In genomic region chr17:68511254-68511670, GRCh38 we compare ENCODE assay signal across 8 cellular contexts. TPM values are rescaled to one million over a fixed set of nuclear protein-coding genes. Genes with fewer than 3 reads are reported as not detected.
A peak's percentile ranks its signal among the peaks of the same experiment; 100 is the strongest.
DNase-seq lines count a peak whose midpoint lies in the region; ATAC-seq and TF ChIP-seq lines count a peak whose summit lies in the region.

No MANE protein-coding gene starts in this region.

- H3K4me3 ChIP-seq in GM12865 (ENCODE audit: low read depth, low read length) = peak overlapping the region; percentile 94
- peak overlapping the region; percentile 93 for H3K4me3 ChIP-seq in NT2/D1 (ENCODE audit: insufficient read length, low read depth)
- H3K4me3 ChIP-seq in neural cell (ENCODE audit: low read length) = peak overlapping the region; percentile 93

- no peak for TF ChIP-seq CTCF in GM12865 (IDR thresholded peaks at IDR 0.05; ENCODE audit: insufficient read depth, low read depth, low read length, missing control alignments)
- peak; percentile 45 for TF ChIP-seq CTCF in neural cell (IDR thresholded peaks at IDR 0.05; ENCODE audit: poor library complexity, severe bottlenecking)

- H3K36me3 ChIP-seq in NT2/D1 (ENCODE audit: insufficient read depth, insufficient read length, low read length) = peaks cover 17% of the 10 kb centered on the region
- H3K36me3 ChIP-seq in neural cell (ENCODE audit: insufficient read depth, low read length) = no peaks in the 10 kb centered on the region

- H4K20me1 ChIP-seq in neural cell (ENCODE audit: insufficient read depth) = peaks cover 18% of the 10 kb centered on the region

- no peak for ATAC-seq in HG03571 (IDR thresholded peaks at IDR 0.05; ENCODE audit: unreplicated experiment)
- no peak for ATAC-seq in HG03457 (IDR thresholded peaks at IDR 0.05; ENCODE audit: unreplicated experiment)

- peak overlapping the region; percentile 100 for H3K27ac ChIP-seq in neural cell (ENCODE audit: low read length)

- H3K9me3 ChIP-seq in NT2/D1 (ENCODE audit: insufficient read depth, low read length) (peaks cover 15% of the 10 kb centered on the region), neural cell (ENCODE audit: low read length) (no peaks in the 10 kb centered on the region)

- peak overlapping the region; percentile 87 for H3K4me2 ChIP-seq in neural cell (ENCODE audit: low read length)

- DNase-seq in GM12865 (ENCODE audit: low read depth) (no peak), NT2/D1 (ENCODE audit: low read depth, low spot score) (no peak), LoVo (ENCODE audit: low spot score) (no peak), NCI-H1436 treated with DMSO at 0.1 percent for 48 hours (lab: John Stamatoyannopoulos, UW) (no peak)
- peak; percentile 7 for DNase-seq in effector CD4-positive, alpha-beta T cell

- H3K79me2 ChIP-seq in neural cell (replicated peaks; ENCODE audit: insufficient read depth, low read length) = peaks cover 38% of the 10 kb centered on the region

- TF ChIP-seq RAD21 in neural cell (conservative IDR thresholded peaks at IDR 0.05) = no peak

- H3K27me3 ChIP-seq in NT2/D1 (ENCODE audit: insufficient read depth, insufficient read length) (no peaks in the 10 kb centered on the region), neural cell (ENCODE audit: insufficient read depth, low read depth, low read length) (no peaks in the 10 kb centered on the region)

- no peak for TF ChIP-seq EP300 in neural cell (conservative IDR thresholded peaks at IDR 0.05; ENCODE audit: poor library complexity, severe bottlenecking)

- peaks cover 2% of the 10 kb centered on the region for H3K4me1 ChIP-seq in NT2/D1 (ENCODE audit: insufficient read depth, insufficient read length)

- no peaks in the 10 kb centered on the region for H3K9me2 ChIP-seq in neural cell (ENCODE audit: insufficient read depth, low read length)

- H3K9ac ChIP-seq in NT2/D1 (ENCODE audit: insufficient read length, low read depth) (peak overlapping the region; percentile 98), neural cell (ENCODE audit: low read length) (peak overlapping the region; percentile 99)

- H3F3A ChIP-seq in neural cell (ENCODE audit: insufficient read depth, low read length, poor library complexity, severe bottlenecking) = no peaks in the 10 kb centered on the region

- peak overlapping the region; percentile 75 for H2AFZ ChIP-seq in neural cell (ENCODE audit: low read depth, low read length)

TF ChIP-seq in neural cell, 6 proteins besides CTCF, POLR2A, EP300 and RAD21:
- TF ChIP-seq REST (IDR thresholded peaks at IDR 0.05; ENCODE audit: borderline replicate concordance) (no peak), POLR2AphosphoS5 (IDR thresholded peaks at IDR 0.05) (no peak), TAF1 (IDR thresholded peaks at IDR 0.05; ENCODE audit: low read depth) (no peak), SMC3 (conservative IDR thresholded peaks at IDR 0.05; ENCODE audit: poor library complexity) (no peak), MXI1 (conservative IDR thresholded peaks at IDR 0.05; ENCODE audit: poor library complexity, severe bottlenecking) (no peak), EZH2 (IDR thresholded peaks at IDR 0.05; ENCODE audit: borderline replicate concordance, insufficient read depth, low read length, poor library complexity, severe bottlenecking) (no peak)

RNA-seq across cellular contexts. Expression of gene PRKAR1A, which starts 1.0 kb away (rescaled TPM):
- 512 and 539 TPM in 2 replicates for polyA plus RNA-seq in neural cell
- polyA minus RNA-seq in neural cell = 424 and 461 TPM in 2 replicates

RNA-seq across cellular contexts. Expression of gene WIPI1, which starts 54.0 kb away (rescaled TPM):
- 8.3 and 17.8 TPM in 2 replicates for polyA plus RNA-seq in neural cell
- 4.1 and 6.1 TPM in 2 replicates for polyA minus RNA-seq in neural cell
